ENCODE assay signal across 8 cellular contexts in the genomic region with DNA sequence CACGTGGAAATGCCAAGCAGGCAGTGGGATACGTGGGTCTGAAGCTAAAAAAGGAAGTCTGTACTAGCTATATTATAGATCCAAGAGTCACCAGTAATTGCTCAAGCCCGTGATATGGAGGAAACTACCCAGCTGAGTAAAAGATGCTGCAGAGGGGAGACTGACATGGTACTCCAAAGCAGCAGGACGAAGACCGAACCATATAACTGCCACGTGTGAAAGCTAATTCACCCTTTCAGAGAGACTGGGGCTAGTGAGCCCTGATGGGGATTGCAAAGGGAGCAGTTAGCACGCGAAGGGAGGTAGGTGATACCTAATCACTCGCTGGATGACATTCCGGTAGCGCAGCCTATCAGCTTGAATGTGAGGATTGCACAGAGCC. TPM values are rescaled to one million over a fixed set of nuclear protein-coding genes. Genes with fewer than 3 reads are reported as not detected.
DNase-seq lines count a peak whose midpoint lies in the region; ATAC-seq, FAIRE-seq and TF ChIP-seq lines count a peak whose summit lies in the region.

No MANE protein-coding gene starts in this region.

- peak; percentile 75 for DNase-seq in activated CD4-positive, alpha-beta T cell treated with anti-CD3 and anti-CD28 coated beads, Interleukin-2, amount 10 ng/mL, durations not matched to agents 7 days and 5 days
- DNase-seq in activated CD4-positive, alpha-beta T cell treated with anti-CD3 and anti-CD28 coated beads for 4 hours = no peak
- DNase-seq in NCI-H526 treated with DMSO at 0.1 percent for 48 hours (lab: John Stamatoyannopoulos, UW) = peak; percentile 88
- DNase-seq in body of pancreas = no peak
- DNase-seq in HepG2 (ENCODE audit: low spot score) = no peak
- DNase-seq in transverse colon = no peak
- no peak for DNase-seq in ecto neural progenitor cell (ENCODE audit: low spot score)

- intact Hi-C loops in body of pancreas (cut with DNase I) = no loop called here
- intact Hi-C loops in HepG2 (cut with micrococcal nuclease; ENCODE audit: unreplicated experiment) = no loop called here
- intact Hi-C loops in transverse colon (cut with DNase I; ENCODE audit: low total_unique reads) = loop anchor here (5.0 kb wide), 2 partner anchors 38 to 67 kb away; no protein-coding TSS in a partner anchor

- no peaks in the 10 kb centered on the region for H3K9me3 Mint-ChIP-seq in activated CD4-positive, alpha-beta T cell treated with anti-CD3 and anti-CD28 coated beads, Interleukin-2, amount 10 ng/mL, durations not matched to agents 7 days and 5 days

- H3K9me3 ChIP-seq in body of pancreas = no peaks in the 10 kb centered on the region
- no peaks in the 10 kb centered on the region for H3K9me3 ChIP-seq in HepG2 (ENCODE audit: low read length)
- H3K9me3 ChIP-seq in transverse colon = no peaks in the 10 kb centered on the region

- H2AFZ ChIP-seq in HepG2 (ENCODE audit: low read length) = peak overlapping the region; percentile 64

- CTCF ChIA-PET in activated CD4-positive, alpha-beta T cell treated with anti-CD3 and anti-CD28 coated beads, Interleukin-2, amount 10 ng/mL, durations not matched to agents 7 days and 5 days (lab: Charles Lee) = interaction anchor here (0.8 to 5.9 kb wide), 14 partner anchors 8 to 92 kb away, joined by 3 to 38 read pairs (median 4); a partner anchor contains a TSS
- CTCF ChIA-PET in HepG2 (lab: Yijun Ruan, JAX; ENCODE audit: low intra/inter-chr PET ratio, low total read pairs) = interaction anchor here (0.9 to 2.0 kb wide), 2 partner anchors 25 to 69 kb away, joined by 3 to 6 read pairs; a partner anchor contains a TSS

- TF ChIP-seq POLR2A in body of pancreas (IDR thresholded peaks at IDR 0.05) (no peak), HepG2 (IDR thresholded peaks at IDR 0.05; ENCODE audit: insufficient read depth in 1 of 2, low read depth in 2 of 2, low read length in 2 of 2) (no peak), transverse colon (IDR thresholded peaks at IDR 0.05) (no peak)

- POLR2A ChIA-PET in activated CD4-positive, alpha-beta T cell treated with anti-CD3 and anti-CD28 coated beads, Interleukin-2, amount 10 ng/mL, durations not matched to agents 7 days and 5 days (lab: Charles Lee) = interaction anchor here (0.6 to 2.2 kb wide), 7 partner anchors 25 to 93 kb away, joined by 3 to 10 read pairs (median 4); a partner anchor contains a TSS
- POLR2A ChIA-PET in HepG2 (lab: Yijun Ruan, JAX) = interaction anchor here (0.8 to 3.5 kb wide), 3 partner anchors 25 to 145 kb away, joined by 4 to 102 read pairs (median 9); a partner anchor contains a TSS

- peak overlapping the region; percentile 89 for H3K4me3 Mint-ChIP-seq in activated CD4-positive, alpha-beta T cell treated with anti-CD3 and anti-CD28 coated beads, Interleukin-2, amount 10 ng/mL, durations not matched to agents 7 days and 5 days

- 0 to 1% methylated on average over 5 to 11 of the region's 11 CpGs for WGBS in body of pancreas, 2 donors
- WGBS in HepG2 (ENCODE audit: low lambda C conversion rate) = 0% methylated on average over 8 of the region's 11 CpGs
- WGBS in transverse colon (ENCODE audit: low coverage in 1 of 2), 2 donors = 0% methylated on average over 5 to 11 of the region's 11 CpGs

- H3K4me1 ChIP-seq in body of pancreas = peaks cover 23% of the 10 kb centered on the region
- H3K4me1 ChIP-seq in HepG2 (ENCODE audit: insufficient read depth, low read length) = peaks cover 24% of the 10 kb centered on the region; the same call in 1 of the 2 replicates
- H3K4me1 ChIP-seq in transverse colon = peaks cover 10 to 49% (median 31%) of the 10 kb centered on the region in 4 donors

- H3K9ac ChIP-seq in HepG2 (ENCODE audit: insufficient read depth, low read depth, low read length) = peak overlapping the region; percentile 84

- H3K27ac ChIP-seq in body of pancreas = peak overlapping the region; percentile 74 to 88 (median 82)
- peak overlapping the region; percentile 78 for H3K27ac ChIP-seq in HepG2 (ENCODE audit: extremely low read length, insufficient read depth, low read length)
- H3K27ac ChIP-seq in transverse colon = peak overlapping the region; percentile 92 to 97 (median 96)

- peaks cover 16% of the 10 kb centered on the region for H3K79me2 ChIP-seq in HepG2 (ENCODE audit: insufficient read depth, low read length)

- H3K36me3 Mint-ChIP-seq in activated CD4-positive, alpha-beta T cell treated with anti-CD3 and anti-CD28 coated beads, Interleukin-2, amount 10 ng/mL, durations not matched to agents 7 days and 5 days (ENCODE audit: low read depth) = peaks cover 54% of the 10 kb centered on the region

- H3K4me3 ChIP-seq in body of pancreas (peak overlapping the region; percentile 32 to 60), HepG2 (replicated peaks in 1 of 3; ENCODE audit: insufficient read depth in 1 of 3, low read depth in 2 of 3, low read length in 3 of 3) (peak overlapping the region; percentile 67 to 90 (median 73)), transverse colon (peak overlapping the region; percentile 56 to 93 (median 76))

- H3K27me3 Mint-ChIP-seq in activated CD4-positive, alpha-beta T cell treated with anti-CD3 and anti-CD28 coated beads, Interleukin-2, amount 10 ng/mL, durations not matched to agents 7 days and 5 days = no peaks in the 10 kb centered on the region

- BruUV-seq in HepG2 (replicated peaks; lab: Mats Ljungman, UMichigan) = TSS peak; percentile 73

- H3K27ac Mint-ChIP-seq in activated CD4-positive, alpha-beta T cell treated with anti-CD3 and anti-CD28 coated beads, Interleukin-2, amount 10 ng/mL, durations not matched to agents 7 days and 5 days = peak overlapping the region; percentile 96

- H4K20me1 ChIP-seq in HepG2 (ENCODE audit: insufficient read depth, low read length) = no peaks in the 10 kb centered on the region

- peak overlapping the region; percentile 96 for H3K4me2 ChIP-seq in HepG2 (ENCODE audit: low read depth, low read length)

- H3K36me3 ChIP-seq in body of pancreas (replicated peaks in 1 of 2; ENCODE audit: insufficient read depth in 1 of 2, low read depth in 2 of 2) (peaks cover 0 to 5% of the 10 kb centered on the region in 2 donors), HepG2 (replicated peaks in 1 of 2; ENCODE audit: control insufficient read depth in 1 of 2, insufficient read depth in 2 of 2, low read length in 2 of 2) (peaks cover 4 to 22% of the 10 kb centered on the region in 2 experiments; a peak in 4 of 5 replicates), transverse colon (peaks cover 0 to 9% (median 0%) of the 10 kb centered on the region in 4 donors)

- ATAC-seq in HG02852 (IDR thresholded peaks at IDR 0.05; ENCODE audit: unreplicated experiment) (peak; percentile 32), body of pancreas (no peak), HepG2 (peak; percentile 48)

- no peak for TF ChIP-seq RAD21 in HepG2 (CRISPR knock-in tag; IDR thresholded peaks at IDR 0.05)

- TF ChIP-seq EP300 in HepG2 (IDR thresholded peaks at IDR 0.05; ENCODE audit: low read depth in 2 of 2, low read length in 2 of 2) (no peak), HepG2 (CRISPR knock-in tag; IDR thresholded peaks at IDR 0.05; ENCODE audit: borderline replicate concordance) (no peak), transverse colon (IDR thresholded peaks at IDR 0.05; ENCODE audit: low read depth) (no peak)

- TF ChIP-seq CTCF in body of pancreas (IDR thresholded peaks at IDR 0.05) (no peak), HepG2 (CRISPR knock-in tag; IDR thresholded peaks at IDR 0.05) (no peak), transverse colon (IDR thresholded peaks at IDR 0.05) (no peak)

- in situ Hi-C loops in HepG2 (cut with HindIII; ENCODE audit: extremely low pct_ligation_motif_present, low pct_unique_long_range_greater_than_20kb) = no loop called here
- in situ Hi-C loops in transverse colon (cut with MboI; ENCODE audit: low pct_ligation_motif_present in 1 of 4, low pct_unique_long_range_greater_than_20kb in 1 of 4, low sequenced_read_pairs in 3 of 4) = loop anchor here in 2 of 4 donors (5.0 to 10.0 kb wide), 2 partner anchors 69 to 72 kb away; no protein-coding TSS in a partner anchor

- no peak for FAIRE-seq in HepG2 (lab: Jason Lieb, UNC)

- H3K27me3 ChIP-seq in body of pancreas (no peaks in the 10 kb centered on the region), HepG2 (ENCODE audit: control insufficient read depth in 1 of 2, insufficient read depth in 2 of 2, low read length in 2 of 2) (no peaks in the 10 kb centered on the region; a peak in 1 of 5 replicates), transverse colon (no peaks in the 10 kb centered on the region)

- peaks cover 64% of the 10 kb centered on the region for H3K4me1 Mint-ChIP-seq in activated CD4-positive, alpha-beta T cell treated with anti-CD3 and anti-CD28 coated beads, Interleukin-2, amount 10 ng/mL, durations not matched to agents 7 days and 5 days

RNA-seq across cellular contexts. Expression of a gene that starts 0.3 kb away (rescaled TPM):
- 10 to 100 TPM; 39.4 to 41.9 TPM for total RNA-seq in activated CD4-positive, alpha-beta T cell treated with anti-CD3 and anti-CD28 coated beads, Interleukin-2, amount 10 ng/mL, durations not matched to agents 7 days and 5 days
- total RNA-seq in body of pancreas = 10 to 100 TPM; 21.3 to 33.0 TPM
- 9.7 and 12.0 TPM in 2 replicates for total RNA-seq in HepG2 (2016; rRNA removed; fragmentation: Illumina TruSeq; extraction: Trizol)
- total RNA-seq in HepG2 (2016; cell fraction: cytosol; rRNA removed; fragmentation: Illumina TruSeq; extraction: Trizol; ENCODE audit: low read depth) = 2.7 and 3.8 TPM in 2 replicates
- 11.0 TPM in 2 replicates for total RNA-seq in HepG2 (2016; cell fraction: insoluble cytoplasmic fraction; rRNA removed; fragmentation: Illumina TruSeq; extraction: Trizol)
- total RNA-seq in HepG2 (2016; cell fraction: membrane; rRNA removed; fragmentation: Illumina TruSeq; extraction: Trizol) = 3.2 and 4.5 TPM in 2 replicates
- 9.5 and 10.7 TPM in 2 replicates for total RNA-seq in HepG2 (2016; cell fraction: nucleus; rRNA removed; fragmentation: Illumina TruSeq; extraction: Trizol)
- 7.7 and 8.5 TPM in 2 replicates for polyA plus RNA-seq in HepG2 (2011; rRNA removed)
- 3.2 and 3.9 TPM in 2 replicates for polyA plus RNA-seq in HepG2 (2011; cell fraction: cytosol; rRNA removed)
- 19.9 and 25.7 TPM in 2 replicates for polyA plus RNA-seq in HepG2 (2011; cell fraction: nucleus; rRNA removed)
- 5.9 and 7.4 TPM in 2 replicates for polyA plus RNA-seq in HepG2 (2012)
- 0.76 and 0.99 TPM in 2 replicates for polyA plus RNA-seq in HepG2 (2016; cell fraction: cytosol; fragmentation: Illumina TruSeq; extraction: Trizol; ENCODE audit: low read depth)
- polyA plus RNA-seq in HepG2 (2016; cell fraction: insoluble cytoplasmic fraction; fragmentation: Illumina TruSeq; extraction: Trizol; ENCODE audit: low read depth) = 7.3 and 8.2 TPM in 2 replicates
- 1.7 and 1.8 TPM in 2 replicates for polyA plus RNA-seq in HepG2 (2016; cell fraction: membrane; fragmentation: Illumina TruSeq; extraction: Trizol; ENCODE audit: low read depth)
- 25.9 and 26.7 TPM in 2 replicates for polyA plus RNA-seq in HepG2 (2016; cell fraction: nucleus; fragmentation: Illumina TruSeq; extraction: Trizol; ENCODE audit: insufficient read depth, low read depth)
- 6.5 and 29.5 TPM in 2 replicates for polyA minus RNA-seq in HepG2 (2011; rRNA and poly(A)+ RNA removed; ENCODE audit: low replicate concordance)
- polyA minus RNA-seq in HepG2 (2011; cell fraction: cytosol; rRNA and poly(A)+ RNA removed) = 4.1 and 4.3 TPM in 2 replicates
- polyA minus RNA-seq in HepG2 (2011; cell fraction: nucleus; rRNA and poly(A)+ RNA removed) = 33.3 and 38.8 TPM in 2 replicates
- total RNA-seq in transverse colon = 10 to 100 TPM in 2 of 4 donors, 1 to 10 TPM in 2; 7.2 to 37.2 (median 16.5) TPM

RNA-seq across cellular contexts. Expression of a gene that starts 0.8 kb away (rescaled TPM):
- 10 to 100 TPM; 16.2 to 19.4 TPM for total RNA-seq in activated CD4-positive, alpha-beta T cell treated with anti-CD3 and anti-CD28 coated beads, Interleukin-2, amount 10 ng/mL, durations not matched to agents 7 days and 5 days
- 1 to 10 TPM; 1.3 to 2.1 TPM for total RNA-seq in body of pancreas
- total RNA-seq in HepG2 (2016; rRNA removed; fragmentation: Illumina TruSeq; extraction: Trizol) = 8.0 and 11.5 TPM in 2 replicates
- 1.3 and 1.4 TPM in 2 replicates for total RNA-seq in HepG2 (2016; cell fraction: cytosol; rRNA removed; fragmentation: Illumina TruSeq; extraction: Trizol; ENCODE audit: low read depth)
- 7.3 and 9.5 TPM in 2 replicates for total RNA-seq in HepG2 (2016; cell fraction: insoluble cytoplasmic fraction; rRNA removed; fragmentation: Illumina TruSeq; extraction: Trizol)
- total RNA-seq in HepG2 (2016; cell fraction: membrane; rRNA removed; fragmentation: Illumina TruSeq; extraction: Trizol) = 5.6 and 5.7 TPM in 2 replicates
- total RNA-seq in HepG2 (2016; cell fraction: nucleus; rRNA removed; fragmentation: Illumina TruSeq; extraction: Trizol) = 3.4 and 4.6 TPM in 2 replicates
- 2.3 and 2.7 TPM in 2 replicates for polyA plus RNA-seq in HepG2 (2011; rRNA removed)
- polyA plus RNA-seq in HepG2 (2011; cell fraction: cytosol; rRNA removed) = 2.3 and 2.9 TPM in 2 replicates
- polyA plus RNA-seq in HepG2 (2011; cell fraction: nucleus; rRNA removed) = 1.4 and 1.5 TPM in 2 replicates
- polyA plus RNA-seq in HepG2 (2012) = 4.4 and 6.4 TPM in 2 replicates
- 1.1 and 1.4 TPM in 2 replicates for polyA plus RNA-seq in HepG2 (2016; cell fraction: cytosol; fragmentation: Illumina TruSeq; extraction: Trizol; ENCODE audit: low read depth)
- 12.5 and 13.5 TPM in 2 replicates for polyA plus RNA-seq in HepG2 (2016; cell fraction: insoluble cytoplasmic fraction; fragmentation: Illumina TruSeq; extraction: Trizol; ENCODE audit: low read depth)
- 3.2 and 5.2 TPM in 2 replicates for polyA plus RNA-seq in HepG2 (2016; cell fraction: membrane; fragmentation: Illumina TruSeq; extraction: Trizol; ENCODE audit: low read depth)
- polyA plus RNA-seq in HepG2 (2016; cell fraction: nucleus; fragmentation: Illumina TruSeq; extraction: Trizol; ENCODE audit: insufficient read depth, low read depth) = 6.1 and 6.6 TPM in 2 replicates
- 5.8 and 20.0 TPM in 2 replicates for polyA minus RNA-seq in HepG2 (2011; rRNA and poly(A)+ RNA removed; ENCODE audit: low replicate concordance)
- polyA minus RNA-seq in HepG2 (2011; cell fraction: cytosol; rRNA and poly(A)+ RNA removed) = 2.1 and 2.3 TPM in 2 replicates
- polyA minus RNA-seq in HepG2 (2011; cell fraction: nucleus; rRNA and poly(A)+ RNA removed) = 1.4 and 1.7 TPM in 2 replicates
- 1 to 10 TPM in 3 of 4 donors, not detected in 1; 2.4 to 6.2 (median 2.9) TPM for total RNA-seq in transverse colon

RNA-seq across cellular contexts. Expression of a gene that starts 16.9 kb away (rescaled TPM):
- total RNA-seq in activated CD4-positive, alpha-beta T cell treated with anti-CD3 and anti-CD28 coated beads, Interleukin-2, amount 10 ng/mL, durations not matched to agents 7 days and 5 days = 1 to 10 TPM in 1 of 2 experiments, under 1 TPM in 1; 0.98 to 1.1 TPM
- total RNA-seq in body of pancreas (10 to 100 TPM; 13.5 to 28.0 TPM), HepG2 (2016; rRNA removed; fragmentation: Illumina TruSeq; extraction: Trizol) (0.27 TPM in 1 of 2 replicates, not detected in the other), transverse colon (100 to 1,000 TPM in 1 of 4 donors, 10 to 100 TPM in 3; 51.3 to 584 (median 89.3) TPM)
- total RNA-seq in HepG2 (2016; cell fraction: cytosol; rRNA removed; fragmentation: Illumina TruSeq; extraction: Trizol; ENCODE audit: low read depth) = not detected in 2 replicates
- 0.04 and 0.09 TPM in 2 replicates for total RNA-seq in HepG2 (2016; cell fraction: insoluble cytoplasmic fraction; rRNA removed; fragmentation: Illumina TruSeq; extraction: Trizol)
- total RNA-seq in HepG2 (2016; cell fraction: membrane; rRNA removed; fragmentation: Illumina TruSeq; extraction: Trizol) = 0.07 TPM in 1 of 2 replicates, not detected in the other
- 0.09 and 0.22 TPM in 2 replicates for total RNA-seq in HepG2 (2016; cell fraction: nucleus; rRNA removed; fragmentation: Illumina TruSeq; extraction: Trizol)
- 0.03 TPM in 2 replicates for polyA plus RNA-seq in HepG2 (2011; rRNA removed)
- polyA plus RNA-seq in HepG2 (2011; cell fraction: cytosol; rRNA removed) = not detected in 2 replicates
- 0.09 and 0.11 TPM in 2 replicates for polyA plus RNA-seq in HepG2 (2011; cell fraction: nucleus; rRNA removed)
- 0.03 TPM in 1 of 2 replicates, not detected in the other for polyA plus RNA-seq in HepG2 (2012)
- polyA plus RNA-seq in HepG2 (2016; cell fraction: cytosol; fragmentation: Illumina TruSeq; extraction: Trizol; ENCODE audit: low read depth) = not detected in 2 replicates
- polyA plus RNA-seq in HepG2 (2016; cell fraction: insoluble cytoplasmic fraction; fragmentation: Illumina TruSeq; extraction: Trizol; ENCODE audit: low read depth) = not detected in 2 replicates
- polyA plus RNA-seq in HepG2 (2016; cell fraction: membrane; fragmentation: Illumina TruSeq; extraction: Trizol; ENCODE audit: low read depth) = not detected in 2 replicates
- 1.1 and 1.3 TPM in 2 replicates for polyA plus RNA-seq in HepG2 (2016; cell fraction: nucleus; fragmentation: Illumina TruSeq; extraction: Trizol; ENCODE audit: insufficient read depth, low read depth)
- polyA minus RNA-seq in HepG2 (2011; rRNA and poly(A)+ RNA removed; ENCODE audit: low replicate concordance) = 0.47 TPM in 1 of 2 replicates, not detected in the other
- not detected in 2 replicates for polyA minus RNA-seq in HepG2 (2011; cell fraction: cytosol; rRNA and poly(A)+ RNA removed)
- 0.37 and 0.52 TPM in 2 replicates for polyA minus RNA-seq in HepG2 (2011; cell fraction: nucleus; rRNA and poly(A)+ RNA removed)

RNA-seq across cellular contexts. Expression of a gene that starts 24.8 kb away (rescaled TPM):
- total RNA-seq in activated CD4-positive, alpha-beta T cell treated with anti-CD3 and anti-CD28 coated beads, Interleukin-2, amount 10 ng/mL, durations not matched to agents 7 days and 5 days = 100 to 1,000 TPM in 1 of 2 experiments, 10 to 100 TPM in 1; 88.5 to 106 TPM
- total RNA-seq in body of pancreas (10 to 100 TPM; 22.7 to 30.1 TPM), HepG2 (2016; rRNA removed; fragmentation: Illumina TruSeq; extraction: Trizol) (20.8 and 28.9 TPM in 2 replicates), transverse colon (10 to 100 TPM; 48.3 to 63.9 (median 53.1) TPM)
- total RNA-seq in HepG2 (2016; cell fraction: cytosol; rRNA removed; fragmentation: Illumina TruSeq; extraction: Trizol; ENCODE audit: low read depth) = 2.6 and 3.3 TPM in 2 replicates
- total RNA-seq in HepG2 (2016; cell fraction: insoluble cytoplasmic fraction; rRNA removed; fragmentation: Illumina TruSeq; extraction: Trizol) = 21.2 and 27.9 TPM in 2 replicates
- 9.1 and 10.1 TPM in 2 replicates for total RNA-seq in HepG2 (2016; cell fraction: membrane; rRNA removed; fragmentation: Illumina TruSeq; extraction: Trizol)
- 17.6 and 20.7 TPM in 2 replicates for total RNA-seq in HepG2 (2016; cell fraction: nucleus; rRNA removed; fragmentation: Illumina TruSeq; extraction: Trizol)
- 31.8 and 33.4 TPM in 2 replicates for polyA plus RNA-seq in HepG2 (2011; rRNA removed)
- polyA plus RNA-seq in HepG2 (2011; cell fraction: cytosol; rRNA removed) = 23.7 and 24.9 TPM in 2 replicates
- 27.2 and 33.2 TPM in 2 replicates for polyA plus RNA-seq in HepG2 (2011; cell fraction: nucleus; rRNA removed)
- 17.6 and 21.9 TPM in 2 replicates for polyA plus RNA-seq in HepG2 (2012)
- polyA plus RNA-seq in HepG2 (2016; cell fraction: cytosol; fragmentation: Illumina TruSeq; extraction: Trizol; ENCODE audit: low read depth) = 0.47 and 0.53 TPM in 2 replicates
- 22.0 and 23.3 TPM in 2 replicates for polyA plus RNA-seq in HepG2 (2016; cell fraction: insoluble cytoplasmic fraction; fragmentation: Illumina TruSeq; extraction: Trizol; ENCODE audit: low read depth)
- 3.1 and 4.1 TPM in 2 replicates for polyA plus RNA-seq in HepG2 (2016; cell fraction: membrane; fragmentation: Illumina TruSeq; extraction: Trizol; ENCODE audit: low read depth)
- 21.7 and 22.1 TPM in 2 replicates for polyA plus RNA-seq in HepG2 (2016; cell fraction: nucleus; fragmentation: Illumina TruSeq; extraction: Trizol; ENCODE audit: insufficient read depth, low read depth)
- polyA minus RNA-seq in HepG2 (2011; rRNA and poly(A)+ RNA removed; ENCODE audit: low replicate concordance) = 188 and 239 TPM in 2 replicates
- polyA minus RNA-seq in HepG2 (2011; cell fraction: cytosol; rRNA and poly(A)+ RNA removed) = 49.5 and 56.5 TPM in 2 replicates
- 32.8 and 43.5 TPM in 2 replicates for polyA minus RNA-seq in HepG2 (2011; cell fraction: nucleus; rRNA and poly(A)+ RNA removed)

RNA-seq across cellular contexts. Expression of a gene that starts 32.8 kb away (rescaled TPM):
- total RNA-seq in activated CD4-positive, alpha-beta T cell treated with anti-CD3 and anti-CD28 coated beads, Interleukin-2, amount 10 ng/mL, durations not matched to agents 7 days and 5 days = 10 to 100 TPM; 62.8 to 74.6 TPM
- total RNA-seq in body of pancreas = 1 to 10 TPM; 2.9 to 4.6 TPM
- total RNA-seq in HepG2 (2016; rRNA removed; fragmentation: Illumina TruSeq; extraction: Trizol) = not detected in 2 replicates
- not detected in 2 replicates for total RNA-seq in HepG2 (2016; cell fraction: cytosol; rRNA removed; fragmentation: Illumina TruSeq; extraction: Trizol; ENCODE audit: low read depth)
- not detected in 2 replicates for total RNA-seq in HepG2 (2016; cell fraction: insoluble cytoplasmic fraction; rRNA removed; fragmentation: Illumina TruSeq; extraction: Trizol)
- 0.06 TPM in 1 of 2 replicates, not detected in the other for total RNA-seq in HepG2 (2016; cell fraction: membrane; rRNA removed; fragmentation: Illumina TruSeq; extraction: Trizol)
- not detected in 2 replicates for total RNA-seq in HepG2 (2016; cell fraction: nucleus; rRNA removed; fragmentation: Illumina TruSeq; extraction: Trizol)
- polyA plus RNA-seq in HepG2 (2011; rRNA removed) = not detected in 2 replicates
- not detected in 2 replicates for polyA plus RNA-seq in HepG2 (2011; cell fraction: cytosol; rRNA removed)
- polyA plus RNA-seq in HepG2 (2011; cell fraction: nucleus; rRNA removed) = not detected in 2 replicates
- not detected in 2 replicates for polyA plus RNA-seq in HepG2 (2012)
- not detected in 2 replicates for polyA plus RNA-seq in HepG2 (2016; cell fraction: cytosol; fragmentation: Illumina TruSeq; extraction: Trizol; ENCODE audit: low read depth)
- polyA plus RNA-seq in HepG2 (2016; cell fraction: insoluble cytoplasmic fraction; fragmentation: Illumina TruSeq; extraction: Trizol; ENCODE audit: low read depth) = not detected in 2 replicates
- not detected in 2 replicates for polyA plus RNA-seq in HepG2 (2016; cell fraction: membrane; fragmentation: Illumina TruSeq; extraction: Trizol; ENCODE audit: low read depth)
- not detected in 2 replicates for polyA plus RNA-seq in HepG2 (2016; cell fraction: nucleus; fragmentation: Illumina TruSeq; extraction: Trizol; ENCODE audit: insufficient read depth, low read depth)
- polyA minus RNA-seq in HepG2 (2011; rRNA and poly(A)+ RNA removed; ENCODE audit: low replicate concordance) = not detected in 2 replicates
- polyA minus RNA-seq in HepG2 (2011; cell fraction: cytosol; rRNA and poly(A)+ RNA removed) = not detected in 2 replicates
- not detected in 2 replicates for polyA minus RNA-seq in HepG2 (2011; cell fraction: nucleus; rRNA and poly(A)+ RNA removed)
- 10 to 100 TPM in 2 of 4 donors, 1 to 10 TPM in 2; 4.0 to 28.1 (median 11.2) TPM for total RNA-seq in transverse colon

Comparison
In these comparisons a context has a peak if more than half of its experiments do, and no peak if none do; other contexts are left out.
1. DNase-seq: peak in activated CD4-positive, alpha-beta T cell treated with anti-CD3 and anti-CD28 coated beads, Interleukin-2, amount 10 ng/mL, durations not matched to agents 7 days and 5 days (single experiment) and NCI-H526 treated with DMSO at 0.1 percent for 48 hours (single experiment); none in activated CD4-positive, alpha-beta T cell treated with anti-CD3 and anti-CD28 coated beads for 4 hours (0 of 2), body of pancreas (0 of 4), HepG2 (single experiment), transverse colon (single experiment) and ecto neural progenitor cell (single experiment).
2. RNA of a gene that starts 16.9 kb away (total RNA-seq): 51.3 to 584 TPM in transverse colon and 13.5 to 28.0 TPM in body of pancreas; 0.98 to 1.1 TPM in activated CD4-positive, alpha-beta T cell treated with anti-CD3 and anti-CD28 coated beads, Interleukin-2, amount 10 ng/mL, durations not matched to agents 7 days and 5 days and 0.04 to 0.27 TPM in HepG2; every median in the first group is over 4 times any median in the second.
3. Peak in every context shown above with its lines, with median percentiles within 50 percentile points of each other: H3K27ac ChIP-seq and H3K4me3 ChIP-seq.